Comparison of ENCODE assay signal across 22 cellular contexts in genomic region chr1:62271137-62271536, GRCh38. TPM values are rescaled to one million over a fixed set of nuclear protein-coding genes. Genes with fewer than 3 reads are reported as not detected.
DNase-seq lines count a peak whose midpoint lies in the region; ATAC-seq and TF ChIP-seq lines count a peak whose summit lies in the region.
"Had no signal": no experiment of that assay in that cellular context is flagged by ENCODE, and none has a peak within 500 bp of the region (broad histone marks: within the 10 kb centered on the region; RNA-seq: fewer than 3 reads in every experiment).

No MANE protein-coding gene starts in this region.

- POLR2A ChIA-PET in A673 (lab: Charles Lee; ENCODE audit: low non-redundant PET), result no interaction called here
- POLR2A ChIA-PET in CD8-positive, alpha-beta T cell (lab: Charles Lee), result interaction anchor here (1.1 kb wide), 1 partner anchor 165 kb away, joined by 4 read pairs; no protein-coding TSS in a partner anchor

- H3K27ac ChIP-seq in A673 (ENCODE audit: low read depth, low read length, poor library complexity, severe bottlenecking) (no peak overlapping the region), left lung (no peak overlapping the region), ascending aorta (no peak overlapping the region)
- no peak overlapping the region for H3K27ac ChIP-seq in CD8-positive, alpha-beta T cell (ENCODE audit: low read depth, low read length)
- H3K27ac ChIP-seq: breast epithelium, colonic mucosa, thoracic aorta, WERI-Rb-1 had no signal

- H3K36me3 ChIP-seq in A673 (ENCODE audit: insufficient read depth, low read length, poor library complexity, severe bottlenecking) (no peaks in the 10 kb centered on the region), left lung (no peaks in the 10 kb centered on the region), ascending aorta (no peaks in the 10 kb centered on the region)
- no peaks in the 10 kb centered on the region for H3K36me3 ChIP-seq in CD8-positive, alpha-beta T cell (ENCODE audit: insufficient read depth, low read length)
- H3K36me3 ChIP-seq: breast epithelium, colonic mucosa, thoracic aorta, WERI-Rb-1 had no signal

- intact Hi-C loops in A673 (cut with micrococcal nuclease; ENCODE audit: unreplicated experiment) (loop anchor here (5.0 kb wide), 1 partner anchor 136 kb away; no protein-coding TSS in a partner anchor), left lung (cut with DNase I) (no loop called here), ascending aorta (cut with DNase I) (no loop called here)
- intact Hi-C loops in CD8-positive, alpha-beta T cell (cut with DNase I, micrococcal nuclease), result no loop called here

- no peak for TF ChIP-seq CTCF in A673 (conservative IDR thresholded peaks at IDR 0.05; ENCODE audit: low read depth, low read length)
- TF ChIP-seq CTCF in CD8-positive, alpha-beta T cell (IDR thresholded peaks at IDR 0.05), result no peak
- no peak for TF ChIP-seq CTCF in left lung (IDR thresholded peaks at IDR 0.05)
- TF ChIP-seq CTCF in ascending aorta (IDR thresholded peaks at IDR 0.05), result no peak

- DNase-seq in A673 (ENCODE audit: low spot score) (peak; percentile 34), NCI-H524 (lab: John Stamatoyannopoulos, UW) (peak; percentile 92 to 97), DMS53 treated with DMSO at 0.1 percent for 48 hours (lab: John Stamatoyannopoulos, UW; ENCODE audit: unreplicated experiment) (no peak), left lung (no peak), ascending aorta (ENCODE audit: low spot score in 2 of 2) (no peak)
- no peak for DNase-seq in CD8-positive, alpha-beta T cell
- DNase-seq in central memory CD8-positive, alpha-beta T cell (ENCODE audit: low spot score in 2 of 2), result no peak
- DNase-seq: colonic mucosa, HFFc6, kidney, NCI-H1092 treated with DMSO at 0.1 percent for 48 hours, NCI-H2081 treated with DMSO at 0.1 percent for 48 hours, NCI-H774, nucleus accumbens, SIG-M5, WERI-Rb-1 had no signal

- H3K27me3 Mint-ChIP-seq in CD8-positive, alpha-beta T cell (ENCODE audit: low read depth), result no peaks in the 10 kb centered on the region
- H3K27me3 Mint-ChIP-seq in central memory CD8-positive, alpha-beta T cell, result no peaks in the 10 kb centered on the region

- no peaks in the 10 kb centered on the region for H3K36me3 Mint-ChIP-seq in CD8-positive, alpha-beta T cell
- H3K36me3 Mint-ChIP-seq in central memory CD8-positive, alpha-beta T cell (ENCODE audit: insufficient read depth), result no peaks in the 10 kb centered on the region

- no peak for ATAC-seq in CD8-positive, alpha-beta T cell
- no peak for ATAC-seq in central memory CD8-positive, alpha-beta T cell (replicated peaks; ENCODE audit: extremely low read depth, poor library complexity, severe bottlenecking)
- ATAC-seq in HG03432 (IDR thresholded peaks at IDR 0.05; ENCODE audit: unreplicated experiment) (no peak), left lung (no peak)

- H3K9me3 ChIP-seq in A673 (ENCODE audit: low read depth, low read length, poor library complexity, severe bottlenecking), result no peaks in the 10 kb centered on the region
- no peaks in the 10 kb centered on the region for H3K9me3 ChIP-seq in CD8-positive, alpha-beta T cell (ENCODE audit: low read length)
- no peaks in the 10 kb centered on the region for H3K9me3 ChIP-seq in left lung
- no peaks in the 10 kb centered on the region for H3K9me3 ChIP-seq in ascending aorta
- H3K9me3 ChIP-seq: breast epithelium, colonic mucosa, thoracic aorta had no signal

- H3K4me1 Mint-ChIP-seq in CD8-positive, alpha-beta T cell (ENCODE audit: low read depth), result peaks cover 30% of the 10 kb centered on the region
- H3K4me1 Mint-ChIP-seq in central memory CD8-positive, alpha-beta T cell, result peaks cover 18% of the 10 kb centered on the region

- H3K27ac Mint-ChIP-seq in CD8-positive, alpha-beta T cell, result peak overlapping the region; percentile 90
- peak overlapping the region; percentile 39 for H3K27ac Mint-ChIP-seq in central memory CD8-positive, alpha-beta T cell (ENCODE audit: low read depth)
- H3K27ac Mint-ChIP-seq: HFFc6 had no signal

- CTCF ChIA-PET in A673 (lab: Charles Lee), result no interaction called here
- CTCF ChIA-PET in CD8-positive, alpha-beta T cell (lab: Charles Lee), result interaction anchor here (1.0 to 1.2 kb wide), 2 partner anchors 95 to 475 kb away, joined by 3 to 4 read pairs; no protein-coding TSS in a partner anchor

- no peak overlapping the region for H3K4me3 Mint-ChIP-seq in CD8-positive, alpha-beta T cell
- H3K4me3 Mint-ChIP-seq in central memory CD8-positive, alpha-beta T cell, result no peak overlapping the region
- H3K4me3 Mint-ChIP-seq: HFFc6 had no signal

- H3K27me3 ChIP-seq in A673 (replicated peaks; ENCODE audit: insufficient read depth, low read depth, low read length, poor library complexity) (no peaks in the 10 kb centered on the region), left lung (no peaks in the 10 kb centered on the region), ascending aorta (no peaks in the 10 kb centered on the region)
- no peaks in the 10 kb centered on the region for H3K27me3 ChIP-seq in CD8-positive, alpha-beta T cell (ENCODE audit: insufficient read depth, low read length)
- H3K27me3 ChIP-seq: breast epithelium, colonic mucosa had no signal

- H3K9me3 Mint-ChIP-seq in CD8-positive, alpha-beta T cell, result no peaks in the 10 kb centered on the region
- peaks cover 5% of the 10 kb centered on the region for H3K9me3 Mint-ChIP-seq in central memory CD8-positive, alpha-beta T cell

- H3K4me3 ChIP-seq in A673 (ENCODE audit: low read depth, low read length, poor library complexity, severe bottlenecking), result no peak overlapping the region
- no peak overlapping the region for H3K4me3 ChIP-seq in CD8-positive, alpha-beta T cell (ENCODE audit: low read depth, low read length)
- no peak overlapping the region for H3K4me3 ChIP-seq in left lung
- no peak overlapping the region for H3K4me3 ChIP-seq in ascending aorta
- H3K4me3 ChIP-seq: breast epithelium, colonic mucosa, lung, skin epidermis, thoracic aorta had no signal

- H3K4me1 ChIP-seq in A673 (ENCODE audit: insufficient read depth, low read length, poor library complexity, severe bottlenecking) (peaks cover 36% of the 10 kb centered on the region), left lung (peaks cover 0 to 10% of the 10 kb centered on the region in 2 donors), ascending aorta (no peaks in the 10 kb centered on the region)
- H3K4me1 ChIP-seq in CD8-positive, alpha-beta T cell (ENCODE audit: insufficient read depth, low read length), result peaks cover 25% of the 10 kb centered on the region
- H3K4me1 ChIP-seq: breast epithelium, colonic mucosa had no signal

- no TSS peak for BruUV-seq in A673 (replicated peaks; lab: Mats Ljungman, UMichigan)

RNA-seq across cellular contexts. Expression of gene KANK4, which starts 48.1 kb away (rescaled TPM):
- 0.13 and 0.24 TPM in 2 replicates for total RNA-seq in A673 (2021)
- total RNA-seq in CD8-positive, alpha-beta T cell, result not detected
- total RNA-seq in left lung, result 1 to 10 TPM; 2.0 to 2.6 TPM
- total RNA-seq in ascending aorta, result not detected
- total RNA-seq: HFFc6; T-helper 2 cell treated with Interferon-gamma antibody and Interleukin-4, amounts not matched to agents 100 ng/mL and 5 ng/mL, for 36 hours had no signal

Comparison
In these comparisons a context has a peak if more than half of its experiments do, and no peak if none do; other contexts are left out.
1. DNase-seq: peak in A673 (single experiment) and NCI-H524 (2 of 2); none in CD8-positive, alpha-beta T cell (0 of 7), central memory CD8-positive, alpha-beta T cell (0 of 2), DMS53 treated with DMSO at 0.1 percent for 48 hours (single experiment), left lung (0 of 2) and ascending aorta (0 of 2).